9 cellular contexts compared by ENCODE assay signal in the genomic region with DNA sequence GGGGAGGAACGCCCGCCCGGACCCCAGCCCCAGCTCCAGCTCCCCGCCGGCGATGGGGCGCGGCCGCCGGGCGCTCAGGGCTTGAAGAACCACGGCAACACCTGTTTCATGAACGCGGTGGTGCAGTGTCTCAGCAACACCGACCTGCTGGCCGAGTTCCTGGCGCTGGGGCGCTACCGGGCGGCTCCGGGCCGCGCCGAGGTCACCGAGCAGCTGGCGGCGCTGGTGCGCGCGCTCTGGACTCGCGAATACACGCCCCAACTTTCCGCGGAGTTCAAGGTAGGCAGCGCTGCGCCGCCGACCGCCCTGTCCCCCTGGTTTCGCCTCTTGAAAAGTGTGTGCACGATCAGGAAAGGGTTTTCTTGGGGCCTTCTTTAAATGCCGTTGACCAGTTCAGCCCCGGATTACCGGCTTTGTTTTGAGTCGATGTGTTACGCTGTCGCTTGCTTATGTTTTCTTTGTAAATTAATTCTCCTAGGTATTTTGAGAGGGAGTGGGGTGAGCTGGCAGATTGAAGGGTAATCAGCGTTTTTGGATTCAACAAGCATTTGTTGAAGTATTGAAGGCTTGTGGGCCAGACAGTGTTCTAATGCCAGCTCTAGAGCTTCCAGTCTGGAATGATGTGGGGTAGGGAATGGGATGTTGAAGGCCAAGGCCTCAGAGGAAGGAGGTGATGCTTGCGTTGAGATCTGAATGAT. TPM values are rescaled to one million over a fixed set of nuclear protein-coding genes. Genes with fewer than 3 reads are reported as not detected.
DNase-seq lines count a peak whose midpoint lies in the region; ATAC-seq and TF ChIP-seq lines count a peak whose summit lies in the region.
"Had no signal": no experiment of that assay in that cellular context is flagged by ENCODE, and none has a peak within 500 bp of the region (broad histone marks: within the 10 kb centered on the region; RNA-seq: fewer than 3 reads in every experiment).

No MANE protein-coding gene starts in this region.

- H3K4me1 Mint-ChIP-seq in T-helper 17 cell = peaks cover 15% of the 10 kb centered on the region
- peaks cover 9% of the 10 kb centered on the region for H3K4me1 Mint-ChIP-seq in endothelial cell (ENCODE audit: unreplicated experiment)
- peaks cover 0 to 21% (median 15%) of the 10 kb centered on the region in 7 donors for H3K4me1 Mint-ChIP-seq in naive thymus-derived CD4-positive, alpha-beta T cell

- peak; percentile 92 for TF ChIP-seq CTCF in HEK293 (tag by site-specific recombination; IDR thresholded peaks at IDR 0.05)
- TF ChIP-seq CTCF in endothelial cell (IDR thresholded peaks at IDR 0.05; ENCODE audit: unreplicated experiment) = no peak

- peaks cover 29% of the 10 kb centered on the region for H3K27me3 Mint-ChIP-seq in T-helper 17 cell
- peaks cover 8% of the 10 kb centered on the region for H3K27me3 Mint-ChIP-seq in endothelial cell (ENCODE audit: unreplicated experiment)
- peaks cover 51 to 59% (median 56%) of the 10 kb centered on the region in 5 donors for H3K27me3 Mint-ChIP-seq in naive thymus-derived CD4-positive, alpha-beta T cell

- H3K9me3 ChIP-seq in HEK293 (ENCODE audit: control insufficient read depth, insufficient read depth, low read depth, low read length) (no peaks in the 10 kb centered on the region), T-helper 17 cell (ENCODE audit: control insufficient read depth, low read length, poor library complexity, severe bottlenecking) (no peaks in the 10 kb centered on the region)
- no peaks in the 10 kb centered on the region for H3K9me3 ChIP-seq in naive thymus-derived CD4-positive, alpha-beta T cell (ENCODE audit: control insufficient read depth in 2 of 3, low read length in 3 of 3)

- H3K4me1 ChIP-seq in HEK293 (ENCODE audit: control insufficient read depth, insufficient read depth, low read length) = peaks cover 11% of the 10 kb centered on the region
- H3K4me1 ChIP-seq in naive thymus-derived CD4-positive, alpha-beta T cell (ENCODE audit: control insufficient read depth in 2 of 2, insufficient read depth in 2 of 2, low read length in 2 of 2) = peaks cover 0 to 3% of the 10 kb centered on the region in 2 donors

- intact Hi-C loops in naive thymus-derived CD4-positive, alpha-beta T cell (cut with micrococcal nuclease) = no loop called here

- CTCF ChIA-PET in HEK293 (lab: Yijun Ruan, JAX) = interaction anchor here (0.7 to 2.3 kb wide), 5 partner anchors 29 to 99 kb away, joined by 3 to 17 read pairs (median 3); a partner anchor contains a TSS
- CTCF ChIA-PET in naive thymus-derived CD4-positive, alpha-beta T cell (lab: Charles Lee) = no interaction called here

- ATAC-seq in T-helper 17 cell (peak; percentile 40), GM21723 (IDR thresholded peaks at IDR 0.05; ENCODE audit: unreplicated experiment) (no peak), HG02571 (IDR thresholded peaks at IDR 0.05; ENCODE audit: unreplicated experiment) (no peak)
- peak; percentile 54 for ATAC-seq in naive thymus-derived CD4-positive, alpha-beta T cell

- H3K4me3 Mint-ChIP-seq in T-helper 17 cell (peak overlapping the region; percentile 85), endothelial cell (ENCODE audit: unreplicated experiment) (peak overlapping the region; percentile 88)
- H3K4me3 Mint-ChIP-seq in naive thymus-derived CD4-positive, alpha-beta T cell = peak overlapping the region; percentile 51 to 87 (median 75)

- H3K27ac Mint-ChIP-seq in T-helper 17 cell = no peak overlapping the region
- no peak overlapping the region for H3K27ac Mint-ChIP-seq in endothelial cell (ENCODE audit: unreplicated experiment)
- H3K27ac Mint-ChIP-seq in naive thymus-derived CD4-positive, alpha-beta T cell = peak overlapping the region in 1 of 9 donors; percentile 46

- POLR2A ChIA-PET in HEK293 (lab: Yijun Ruan, JAX) = interaction anchor here (0.5 to 2.0 kb wide), 2 partner anchors 69 to 71 kb away, joined by 3 to 14 read pairs; a partner anchor contains a TSS
- POLR2A ChIA-PET in naive thymus-derived CD4-positive, alpha-beta T cell (lab: Charles Lee) = interaction anchor here (0.7 kb wide), 1 partner anchor 129 kb away, joined by 3 read pairs; no protein-coding TSS in a partner anchor

- peak overlapping the region; percentile 70 for H3K4me3 ChIP-seq in HEK293 (ENCODE audit: low read depth, low read length)
- H3K4me3 ChIP-seq in naive thymus-derived CD4-positive, alpha-beta T cell (ENCODE audit: low read length) = no peak overlapping the region

- peak overlapping the region; percentile 85 for H3K27ac ChIP-seq in HEK293 (ENCODE audit: extremely low read depth, low read depth, low read length)
- H3K27ac ChIP-seq in naive thymus-derived CD4-positive, alpha-beta T cell (ENCODE audit: low read depth, low read length) = no peak overlapping the region

- H3K36me3 ChIP-seq in HEK293 (ENCODE audit: control insufficient read depth in 2 of 2, insufficient read depth in 1 of 2, low read length in 2 of 2) = no peaks in the 10 kb centered on the region; a peak in 1 of 3 replicates
- H3K36me3 ChIP-seq in naive thymus-derived CD4-positive, alpha-beta T cell (ENCODE audit: control insufficient read depth in 2 of 3, insufficient read depth in 3 of 3, low read length in 3 of 3) = no peaks in the 10 kb centered on the region

- DNase-seq in CMK (ENCODE audit: low read depth) = peak; percentile 21
- DNase-seq in T-helper 17 cell = peak in 1 of 3 donors; percentile 8
- DNase-seq in endothelial cell (ENCODE audit: low spot score) = peak; percentile 55
- no peak for DNase-seq in naive thymus-derived CD4-positive, alpha-beta T cell
- DNase-seq in NCI-H446 (lab: John Stamatoyannopoulos, UW) = no peak

- H3K36me3 Mint-ChIP-seq in T-helper 17 cell (ENCODE audit: low read depth) (peaks cover 4% of the 10 kb centered on the region), endothelial cell (ENCODE audit: low read depth, unreplicated experiment) (no peaks in the 10 kb centered on the region)
- H3K36me3 Mint-ChIP-seq in naive thymus-derived CD4-positive, alpha-beta T cell = peaks cover 0 to 5% (median 0%) of the 10 kb centered on the region in 5 donors

- H3K9me3 Mint-ChIP-seq in endothelial cell (ENCODE audit: unreplicated experiment) = no peaks in the 10 kb centered on the region
- H3K9me3 Mint-ChIP-seq in naive thymus-derived CD4-positive, alpha-beta T cell = peaks cover 0 to 4% (median 0%) of the 10 kb centered on the region in 11 donors

- peaks cover 0 to 14% of the 10 kb centered on the region in 2 donors for H3K27me3 ChIP-seq in naive thymus-derived CD4-positive, alpha-beta T cell (ENCODE audit: control insufficient read depth in 2 of 2, insufficient read depth in 2 of 2, low read length in 2 of 2)

TF ChIP-seq in HEK293, 187 proteins besides CTCF, POLR2A, EP300 and RAD21 (continues in another document):
- TF ChIP-seq, protein P1, sequence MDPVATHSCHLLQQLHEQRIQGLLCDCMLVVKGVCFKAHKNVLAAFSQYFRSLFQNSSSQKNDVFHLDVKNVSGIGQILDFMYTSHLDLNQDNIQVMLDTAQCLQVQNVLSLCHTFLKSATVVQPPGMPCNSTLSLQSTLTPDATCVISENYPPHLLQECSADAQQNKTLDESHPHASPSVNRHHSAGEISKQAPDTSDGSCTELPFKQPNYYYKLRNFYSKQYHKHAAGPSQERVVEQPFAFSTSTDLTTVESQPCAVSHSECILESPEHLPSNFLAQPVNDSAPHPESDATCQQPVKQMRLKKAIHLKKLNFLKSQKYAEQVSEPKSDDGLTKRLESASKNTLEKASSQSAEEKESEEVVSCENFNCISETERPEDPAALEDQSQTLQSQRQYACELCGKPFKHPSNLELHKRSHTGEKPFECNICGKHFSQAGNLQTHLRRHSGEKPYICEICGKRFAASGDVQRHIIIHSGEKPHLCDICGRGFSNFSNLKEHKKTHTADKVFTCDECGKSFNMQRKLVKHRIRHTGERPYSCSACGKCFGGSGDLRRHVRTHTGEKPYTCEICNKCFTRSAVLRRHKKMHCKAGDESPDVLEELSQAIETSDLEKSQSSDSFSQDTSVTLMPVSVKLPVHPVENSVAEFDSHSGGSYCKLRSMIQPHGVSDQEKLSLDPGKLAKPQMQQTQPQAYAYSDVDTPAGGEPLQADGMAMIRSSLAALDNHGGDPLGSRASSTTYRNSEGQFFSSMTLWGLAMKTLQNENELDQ (tag by site-specific recombination; IDR thresholded peaks at IDR 0.05; ENCODE audit: low read depth) = no peak
- TF ChIP-seq ZNF302 (tag by site-specific recombination; IDR thresholded peaks at IDR 0.05; ENCODE audit: low read depth) (no peak), ZNF768 (tag by site-specific recombination; IDR thresholded peaks at IDR 0.05) (no peak), ZBTB8A (tag by site-specific recombination; IDR thresholded peaks at IDR 0.05) (peak; percentile 70), ZNF132 (tag by site-specific recombination; IDR thresholded peaks at IDR 0.05; ENCODE audit: borderline replicate concordance) (no peak)
- TF ChIP-seq, protein P2, sequence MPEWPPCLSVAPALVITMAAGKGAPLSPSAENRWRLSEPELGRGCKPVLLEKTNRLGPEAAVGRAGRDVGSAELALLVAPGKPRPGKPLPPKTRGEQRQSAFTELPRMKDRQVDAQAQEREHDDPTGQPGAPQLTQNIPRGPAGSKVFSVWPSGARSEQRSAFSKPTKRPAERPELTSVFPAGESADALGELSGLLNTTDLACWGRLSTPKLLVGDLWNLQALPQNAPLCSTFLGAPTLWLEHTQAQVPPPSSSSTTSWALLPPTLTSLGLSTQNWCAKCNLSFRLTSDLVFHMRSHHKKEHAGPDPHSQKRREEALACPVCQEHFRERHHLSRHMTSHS (tag by site-specific recombination; IDR thresholded peaks at IDR 0.05) = no peak
- TF ChIP-seq, protein P3, sequence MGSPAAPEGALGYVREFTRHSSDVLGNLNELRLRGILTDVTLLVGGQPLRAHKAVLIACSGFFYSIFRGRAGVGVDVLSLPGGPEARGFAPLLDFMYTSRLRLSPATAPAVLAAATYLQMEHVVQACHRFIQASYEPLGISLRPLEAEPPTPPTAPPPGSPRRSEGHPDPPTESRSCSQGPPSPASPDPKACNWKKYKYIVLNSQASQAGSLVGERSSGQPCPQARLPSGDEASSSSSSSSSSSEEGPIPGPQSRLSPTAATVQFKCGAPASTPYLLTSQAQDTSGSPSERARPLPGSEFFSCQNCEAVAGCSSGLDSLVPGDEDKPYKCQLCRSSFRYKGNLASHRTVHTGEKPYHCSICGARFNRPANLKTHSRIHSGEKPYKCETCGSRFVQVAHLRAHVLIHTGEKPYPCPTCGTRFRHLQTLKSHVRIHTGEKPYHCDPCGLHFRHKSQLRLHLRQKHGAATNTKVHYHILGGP (tag by site-specific recombination; IDR thresholded peaks at IDR 0.05) = no peak

RNA-seq across cellular contexts. Expression of a gene that starts 0.7 kb away (rescaled TPM):
- under 1 TPM; 0.29 to 0.45 TPM for total RNA-seq in T-helper 17 cell
- 0.90 TPM for total RNA-seq in endothelial cell (ENCODE audit: unreplicated experiment)
- 1 to 10 TPM in 1 of 5 experiments, under 1 TPM in 1, not detected in 3; 0.27 to 1.0 TPM for total RNA-seq in naive thymus-derived CD4-positive, alpha-beta T cell
- polyA plus RNA-seq in naive thymus-derived CD4-positive, alpha-beta T cell = not detected
- total RNA-seq: LHCN-M2 had no signal

Comparison
In these comparisons a context has a peak if more than half of its experiments do, and no peak if none do; other contexts are left out.
1. DNase-seq: peak in CMK (single experiment) and endothelial cell (single experiment); none in naive thymus-derived CD4-positive, alpha-beta T cell (0 of 9) and NCI-H446 (0 of 2).
2. ATAC-seq: peak in T-helper 17 cell (single experiment) and naive thymus-derived CD4-positive, alpha-beta T cell (single experiment); none in GM21723 (single experiment) and HG02571 (single experiment).
3. Peak in every context shown above with its lines, with median percentiles within 50 percentile points of each other: H3K4me3 Mint-ChIP-seq.